ENCODE assay signal across 27 cellular contexts in genomic region chr15:97736748-97737147, GRCh38.
"Had no signal": no experiment of that assay in that cellular context is flagged by ENCODE, and none has a peak within 500 bp of the region (broad histone marks: within the 10 kb centered on the region; RNA-seq: fewer than 3 reads in every experiment).

No MANE protein-coding gene starts in this region.

- H3K9me3 ChIP-seq: stomach, suprapubic skin, testis, thoracic aorta, thyroid gland, tibial artery, tibial nerve, transverse colon, upper lobe of left lung, upper lobe of right lung, uterus, vagina had no signal

- ATAC-seq: stimulated activated effector memory CD8-positive, alpha-beta T cell treated with anti-CD3 and anti-CD28 coated beads, Interleukin-12 subunit alpha, Interleukin-12 subunit beta, amount 100 ng/mL, for 72 hours; stimulated activated memory B cell treated with anti-CD40 and anti-IgM and Interleukin-4, amounts not matched to agents 10 μg/mL and 1 μg/mL and 100 μg/mL, for 72 hours; stimulated activated naive B cell treated with anti-CD40 and anti-IgM and Interleukin-4, amounts not matched to agents 10 μg/mL and 1 μg/mL and 100 μg/mL, for 72 hours; stimulated activated naive CD8-positive, alpha-beta T cell treated with anti-CD3 and anti-CD28 coated beads, Interleukin-15, amount 100 ng/mL, for 72 hours; stimulated activated naive CD8-positive, alpha-beta T cell treated with anti-CD3 and anti-CD28 coated beads, Interleukin-15, Interleukin-2, amounts not matched to agents 100 U/mL and 50 U/mL, for 24 hours; upper lobe of right lung had no signal

- H3K4me3 ChIP-seq: stomach, suprapubic skin, testis, thoracic aorta, thyroid gland, tibial artery, tibial nerve, transverse colon, upper lobe of left lung, upper lobe of right lung, uterus, vagina had no signal

- FAIRE-seq: urothelium cell line had no signal

- H3K4me1 ChIP-seq: stomach, suprapubic skin, testis, thyroid gland, tibial artery, tibial nerve, transverse colon, upper lobe of left lung, upper lobe of right lung, uterus, vagina had no signal

- H3K27me3 ChIP-seq: stomach, suprapubic skin, testis, thyroid gland, tibial artery, tibial nerve, transverse colon, upper lobe of left lung, upper lobe of right lung, uterus, vagina had no signal

- H3K36me3 ChIP-seq: stomach, suprapubic skin, thoracic aorta, thyroid gland, tibial artery, tibial nerve, transverse colon, upper lobe of left lung, upper lobe of right lung, uterus, vagina had no signal

- H3K27ac ChIP-seq: stomach, suprapubic skin, testis, thoracic aorta, thyroid gland, tibial artery, tibial nerve, transverse colon, upper lobe of left lung, upper lobe of right lung, uterus, vagina had no signal

- DNase-seq: stimulated activated CD4-positive, alpha-beta T cell treated with anti-CD3 and anti-CD28 coated beads, Interleukin-2, amount 100 ng/mL, for 48 hours; stimulated activated CD4-positive, alpha-beta T cell treated with anti-CD3 and anti-CD28 coated beads, Interleukin-4, amount 100 ng/mL, for 1 hour; stimulated activated CD4-positive, alpha-beta T cell treated with anti-CD3 and anti-CD28 coated beads, Interleukin-4, amount 100 ng/mL, for 24 hours; stimulated activated CD4-positive, alpha-beta T cell treated with anti-CD3 and anti-CD28 coated beads, Interleukin-4, amount 100 ng/mL, for 4 hours; stimulated activated CD8-positive, alpha-beta memory T cell treated with anti-CD3 and anti-CD28 coated beads, Interleukin-4, amount 100 ng/mL, for 48 hours; stimulated activated naive B cell treated with anti-CD40 and anti-IgM and Interleukin-4, amounts not matched to agents 10 μg/mL and 1 μg/mL and 100 μg/mL, for 72 hours; stimulated activated naive CD4-positive, alpha-beta T cell; stimulated activated naive CD4-positive, alpha-beta T cell treated with Interleukin-2 at 50 U/mL for 16 hours; stimulated activated naive CD8-positive, alpha-beta T cell treated with anti-CD3 and anti-CD28 coated beads, Interleukin-15, amount 100 ng/mL, for 72 hours; stimulated activated naive CD8-positive, alpha-beta T cell treated with anti-CD3 and anti-CD28 coated beads, Interleukin-15, Interleukin-2, amounts not matched to agents 100 U/mL and 50 U/mL, for 24 hours; stomach; substantia nigra; testis; thyroid gland; tibial artery; transverse colon; trophoblast cell; upper lobe of left lung; upper lobe of right lung; uterus had no signal
